ENCODE assay signal across 16 cellular contexts in genomic region chr1:24111264-24111997, GRCh38. TPM values are rescaled to one million over a fixed set of nuclear protein-coding genes. Genes with fewer than 3 reads are reported as not detected.
DNase-seq lines count a peak whose midpoint lies in the region; ATAC-seq and TF ChIP-seq lines count a peak whose summit lies in the region.
"Had no signal": no experiment of that assay in that cellular context is flagged by ENCODE, and none has a peak within 500 bp of the region (broad histone marks: within the 10 kb centered on the region; RNA-seq: fewer than 3 reads in every experiment).

No MANE protein-coding gene starts in this region.

- H3K27me3 ChIP-seq in hepatocyte (no peaks in the 10 kb centered on the region), spleen (replicated peaks in 1 of 7) (peaks cover 0 to 57% (median 0%) of the 10 kb centered on the region in 7 donors)
- H3K27me3 ChIP-seq: thyroid gland had no signal

- peak; percentile 22 for DNase-seq in HPDE6-E6E7 (ENCODE audit: extremely low spot score)
- DNase-seq in coronary artery (ENCODE audit: low spot score), result peak; percentile 80
- DNase-seq in hepatocyte (ENCODE audit: low spot score), result no peak
- peak; percentile 75 for DNase-seq in spleen
- no peak for DNase-seq in middle frontal gyrus (ENCODE audit: extremely low spot score, low spot score)
- DNase-seq in NCI-H2196 (lab: John Stamatoyannopoulos, UW; ENCODE audit: unreplicated experiment), result no peak
- DNase-seq in stimulated activated CD4-positive, alpha-beta T cell treated with anti-CD3 and anti-CD28 coated beads, Interleukin-4, amount 100 ng/mL, for 4 hours, result no peak
- DNase-seq: activated CD8-positive, alpha-beta T cell treated with anti-CD3 and anti-CD28 coated beads, Interleukin-2, amount 10 ng/mL, durations not matched to agents 7 days and 5 days; activated effector memory CD4-positive, alpha-beta T cell treated with anti-CD3 and anti-CD28 coated beads, Interleukin-2, amount 50 U/mL, for 16 hours; DMS53; stimulated activated CD4-positive, alpha-beta T cell treated with anti-CD3 and anti-CD28 coated beads, Interleukin-15, amount 100 ng/mL, for 24 hours had no signal

- H3K4me1 ChIP-seq in hepatocyte (ENCODE audit: insufficient read depth) (peaks cover 25% of the 10 kb centered on the region), spleen (peaks cover 0 to 12% (median 4%) of the 10 kb centered on the region in 6 donors)

- H4K20me1 ChIP-seq in hepatocyte (ENCODE audit: insufficient read depth, poor library complexity, severe bottlenecking), result no peaks in the 10 kb centered on the region

- intact Hi-C loops in spleen (cut with DNase I; ENCODE audit: low total_unique reads), result no loop called here

- 87% methylated on average over 20 of the region's 20 CpGs for WGBS in hepatocyte (ENCODE audit: low lambda C conversion rate, missing lambda C conversion rate)
- WGBS in spleen, 5 donors, result 69 to 84% (median 77%) methylated on average over 20 of the region's 20 CpGs

- H3K4me3 ChIP-seq in coronary artery (peak overlapping the region; percentile 52), hepatocyte (no peak overlapping the region), spleen (no peak overlapping the region)
- H3K4me3 ChIP-seq: SK-N-MC had no signal

- H3K79me2 ChIP-seq in hepatocyte, result no peaks in the 10 kb centered on the region

- no peak for ATAC-seq in HG02981 (IDR thresholded peaks at IDR 0.05; ENCODE audit: unreplicated experiment)

- H3K27ac ChIP-seq in coronary artery, result peak overlapping the region; percentile 76 to 88
- no peak overlapping the region for H3K27ac ChIP-seq in hepatocyte
- H3K27ac ChIP-seq in spleen, result no peak overlapping the region
- H3K27ac ChIP-seq: SK-N-MC had no signal

- H3K9me3 ChIP-seq in hepatocyte (ENCODE audit: low read depth) (no peaks in the 10 kb centered on the region), spleen (no peaks in the 10 kb centered on the region)
- H3K9me3 ChIP-seq: thyroid gland had no signal

- peak overlapping the region; percentile 27 for H3K4me2 ChIP-seq in hepatocyte

- H3K36me3 ChIP-seq in hepatocyte (replicated peaks; ENCODE audit: insufficient read depth, low read depth) (no peaks in the 10 kb centered on the region), spleen (no peaks in the 10 kb centered on the region)
- H3K36me3 ChIP-seq: thyroid gland had no signal

- no peak overlapping the region for H2AFZ ChIP-seq in hepatocyte

- no peak for TF ChIP-seq CTCF in coronary artery (IDR thresholded peaks at IDR 0.05)
- no peak for TF ChIP-seq CTCF in hepatocyte (IDR thresholded peaks at IDR 0.05; ENCODE audit: poor library complexity)
- TF ChIP-seq CTCF in spleen (IDR thresholded peaks at IDR 0.05 in 8 of 11, conservative IDR thresholded peaks at IDR 0.05 in 3 of 11), result no peak

- no peak for TF ChIP-seq POLR2A in spleen (IDR thresholded peaks at IDR 0.05)

- no peaks in the 10 kb centered on the region for H3K9me2 ChIP-seq in hepatocyte (replicated peaks; ENCODE audit: insufficient read depth)

RNA-seq across cellular contexts. Expression of gene MYOM3, which starts 0.5 kb away (rescaled TPM):
- total RNA-seq in hepatocyte (2.2 and 2.4 TPM in 2 replicates), spleen (not detected)
- polyA plus RNA-seq in hepatocyte (0.67 and 2.0 TPM in 2 replicates), spleen (under 1 TPM; 0.02 to 0.06 (median 0.06) TPM)
- total RNA-seq: activated CD8-positive, alpha-beta T cell treated with anti-CD3 and anti-CD28 coated beads, Interleukin-2, amount 10 ng/mL, durations not matched to agents 7 days and 5 days had no signal
- polyA plus RNA-seq: BJ had no signal

RNA-seq across cellular contexts. Expression of gene IL22RA1, which starts 31.5 kb away (rescaled TPM):
- total RNA-seq in hepatocyte, result 4.7 and 6.1 TPM in 2 replicates
- polyA plus RNA-seq in hepatocyte, result 3.5 and 8.2 TPM in 2 replicates
- not detected for total RNA-seq in spleen
- not detected for polyA plus RNA-seq in spleen
- total RNA-seq: activated CD8-positive, alpha-beta T cell treated with anti-CD3 and anti-CD28 coated beads, Interleukin-2, amount 10 ng/mL, durations not matched to agents 7 days and 5 days; endodermal cell had no signal
- polyA plus RNA-seq: BJ had no signal

Comparison
In these comparisons a context has a peak if more than half of its experiments do, and no peak if none do; other contexts are left out.
1. DNase-seq: peak in HPDE6-E6E7 (single experiment), coronary artery (single experiment) and spleen (single experiment); none in hepatocyte (single experiment), middle frontal gyrus (single experiment), NCI-H2196 (single experiment) and stimulated activated CD4-positive, alpha-beta T cell treated with anti-CD3 and anti-CD28 coated beads, Interleukin-4, amount 100 ng/mL, for 4 hours (0 of 2).
2. H3K27ac ChIP-seq: peak in coronary artery (2 of 2); none in hepatocyte (single experiment) and spleen (0 of 8).